In genomic region chr16:21599158-21599993, GRCh38 we compare ENCODE assay signal across 8 cellular contexts. TPM values are rescaled to one million over a fixed set of nuclear protein-coding genes. Genes with fewer than 3 reads are reported as not detected.
DNase-seq lines count a peak whose midpoint lies in the region; ATAC-seq, FAIRE-seq and TF ChIP-seq lines count a peak whose summit lies in the region.

Gene METTL9, plus strand, starts transcription at chr16:21599577. Its CDS starts 157 bp downstream, at chr16:21599734.

- TF ChIP-seq CTCF in GM13977 (IDR thresholded peaks at IDR 0.05; ENCODE audit: extremely low read depth, insufficient read depth, missing control alignments): no peak
- TF ChIP-seq CTCF in psoas muscle (IDR thresholded peaks at IDR 0.05): no peak

- in situ Hi-C loops in GM13977 (cut with MboI; ENCODE audit: low pct_unique_long_range_greater_than_20kb, low sequenced_read_pairs, unreplicated experiment): loop anchor here (10.0 kb wide), 1 partner anchor 55 kb away; the partner anchor contains the start of gene IGSF6

- intact Hi-C loops in left ventricle myocardium superior (cut with micrococcal nuclease): no loop called here
- intact Hi-C loops in psoas muscle (cut with DNase I): loop anchor here (5.0 kb wide), 2 partner anchors 38 to 43 kb away; no protein-coding TSS in a partner anchor

- no peak for FAIRE-seq in urothelium cell line (lab: Jason Lieb, UNC)

- no peaks in the 10 kb centered on the region for H3K36me3 ChIP-seq in psoas muscle (ENCODE audit: insufficient read depth in 1 of 2, low read depth in 1 of 2)

- H3K27me3 ChIP-seq in psoas muscle (ENCODE audit: insufficient read depth in 3 of 3, low read length in 2 of 3): no peaks in the 10 kb centered on the region

- DNase-seq in GM13977 (ENCODE audit: low spot score) (peak; percentile 94), NCI-H1694 (lab: John Stamatoyannopoulos, UW) (peak; percentile 80), T-helper 2 cell (peak; percentile 89 to 98 (median 91)), left ventricle myocardium superior (peak; percentile 97), psoas muscle (peak; percentile 93 to 97), urothelium cell line (ENCODE audit: low spot score) (peak; percentile 93)

- no peaks in the 10 kb centered on the region for H3K9me3 ChIP-seq in psoas muscle

- peaks cover 43% of the 10 kb centered on the region for H3K4me1 ChIP-seq in psoas muscle

- H3K4me3 ChIP-seq in psoas muscle: peak within 1 kb of the TSS; percentile 92

- H3K27ac ChIP-seq in angular gyrus (ENCODE audit: low read depth, low read length) (peak within 1 kb of the TSS; percentile 87), psoas muscle (peak within 1 kb of the TSS; percentile 91)

- WGBS in psoas muscle, 3 donors: 0% methylated on average over 41 to 93 of the region's 93 CpGs

- ATAC-seq in HG02884 (IDR thresholded peaks at IDR 0.05; ENCODE audit: unreplicated experiment) (peak; percentile 79), left ventricle myocardium superior (peak; percentile 98), psoas muscle (peak; percentile 98)

RNA-seq across cellular contexts. Expression of gene METTL9, which starts in this region (rescaled TPM):
- total RNA-seq in left ventricle myocardium superior (53.4 TPM), psoas muscle (10 to 100 TPM; 55.0 to 76.9 (median 71.1) TPM)
- 100 to 1,000 TPM in 1 of 3 donors, 10 to 100 TPM in 2; 54.4 to 134 (median 90.7) TPM for polyA plus RNA-seq in psoas muscle

Comparison
In these comparisons a context has a peak if more than half of its experiments do, and no peak if none do; other contexts are left out.
1. Peak in every context shown above with its lines: DNase-seq, ATAC-seq, H3K4me3 ChIP-seq and H3K27ac ChIP-seq.